ENCODE assay signal across 2 cellular contexts in genomic region chr20:22583773-22584629, GRCh38.
TF ChIP-seq lines count a peak whose summit lies in the region.

FOXA2 (minus strand) TSS chr20:22584572; CDS start chr20:22584278, 294 bp downstream.

TF ChIP-seq in SK-N-SH, 30 proteins besides CTCF, POLR2A, EP300 and RAD21 (continued from another document):
- TF ChIP-seq MAX (IDR thresholded peaks at IDR 0.05; ENCODE audit: low read depth) (no peak), ZBTB33 (IDR thresholded peaks at IDR 0.05; ENCODE audit: borderline replicate concordance, low read depth) (no peak), TCF12 (IDR thresholded peaks at IDR 0.05) (no peak), NFIC (IDR thresholded peaks at IDR 0.05; ENCODE audit: borderline replicate concordance) (no peak), GABPA (IDR thresholded peaks at IDR 0.05; ENCODE audit: low read depth) (no peak), RFX5 (IDR thresholded peaks at IDR 0.05; ENCODE audit: low read length) (no peak), FOSL2 (IDR thresholded peaks at IDR 0.05; ENCODE audit: borderline replicate concordance, low read depth) (no peak), GATA2 (CRISPR knock-in tag; IDR thresholded peaks at IDR 0.05) (no peak), SIN3A (IDR thresholded peaks at IDR 0.05; ENCODE audit: borderline replicate concordance, low read depth, low read length) (no peak), PBX3 (IDR thresholded peaks at IDR 0.05) (no peak), REST (IDR thresholded peaks at IDR 0.05; ENCODE audit: low read depth, low read length) (no peak), FOXJ3 (CRISPR knock-in tag; IDR thresholded peaks at IDR 0.05) (no peak)
- TF ChIP-seq, protein P1, sequence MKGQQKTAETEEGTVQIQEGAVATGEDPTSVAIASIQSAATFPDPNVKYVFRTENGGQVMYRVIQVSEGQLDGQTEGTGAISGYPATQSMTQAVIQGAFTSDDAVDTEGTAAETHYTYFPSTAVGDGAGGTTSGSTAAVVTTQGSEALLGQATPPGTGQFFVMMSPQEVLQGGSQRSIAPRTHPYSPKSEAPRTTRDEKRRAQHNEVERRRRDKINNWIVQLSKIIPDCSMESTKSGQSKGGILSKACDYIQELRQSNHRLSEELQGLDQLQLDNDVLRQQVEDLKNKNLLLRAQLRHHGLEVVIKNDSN (IDR thresholded peaks at IDR 0.05; ENCODE audit: borderline replicate concordance, low read depth) = no peak

TF ChIP-seq in SK-N-SH treated with all-trans-retinoic acid at 6 μM for 48 hours, 23 proteins besides CTCF, POLR2A, EP300 and RAD21 (continued from another document):
- TF ChIP-seq, protein P2, sequence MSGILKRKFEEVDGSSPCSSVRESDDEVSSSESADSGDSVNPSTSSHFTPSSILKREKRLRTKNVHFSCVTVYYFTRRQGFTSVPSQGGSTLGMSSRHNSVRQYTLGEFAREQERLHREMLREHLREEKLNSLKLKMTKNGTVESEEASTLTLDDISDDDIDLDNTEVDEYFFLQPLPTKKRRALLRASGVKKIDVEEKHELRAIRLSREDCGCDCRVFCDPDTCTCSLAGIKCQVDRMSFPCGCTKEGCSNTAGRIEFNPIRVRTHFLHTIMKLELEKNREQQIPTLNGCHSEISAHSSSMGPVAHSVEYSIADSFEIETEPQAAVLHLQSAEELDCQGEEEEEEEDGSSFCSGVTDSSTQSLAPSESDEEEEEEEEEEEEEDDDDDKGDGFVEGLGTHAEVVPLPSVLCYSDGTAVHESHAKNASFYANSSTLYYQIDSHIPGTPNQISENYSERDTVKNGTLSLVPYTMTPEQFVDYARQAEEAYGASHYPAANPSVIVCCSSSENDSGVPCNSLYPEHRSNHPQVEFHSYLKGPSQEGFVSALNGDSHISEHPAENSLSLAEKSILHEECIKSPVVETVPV (CRISPR knock-in tag; IDR thresholded peaks at IDR 0.05) = no peak
- no peak for TF ChIP-seq TCF4 (CRISPR knock-in tag; IDR thresholded peaks at IDR 0.05; ENCODE audit: borderline replicate concordance)
- TF ChIP-seq SNAI2 (CRISPR knock-in tag; IDR thresholded peaks at IDR 0.05) = no peak
- no peak for TF ChIP-seq ZC3H10 (CRISPR knock-in tag; IDR thresholded peaks at IDR 0.05)
- no peak for TF ChIP-seq ZNF70 (CRISPR knock-in tag; IDR thresholded peaks at IDR 0.05)
TF ChIP-seq in SK-N-SH treated with all-trans-retinoic acid at 6 μM for 48 hours: peak in this region for 0.
